28 cellular contexts compared by ENCODE assay signal in genomic region chrX:26909728-26910127, GRCh38.
"Had no signal": no experiment of that assay in that cellular context is flagged by ENCODE, and none has a peak within 500 bp of the region (broad histone marks: within the 10 kb centered on the region; RNA-seq: fewer than 3 reads in every experiment).

No MANE protein-coding gene starts in this region.

- H3K36me3 ChIP-seq: brain microvascular endothelial cell, esophagus muscularis mucosa, gastrocnemius medialis, heart left ventricle had no signal

- H3K27ac Mint-ChIP-seq: activated CD4-positive, alpha-beta memory T cell treated with anti-CD3 and anti-CD28 coated beads, Interleukin-2, amount 10 ng/mL, durations not matched to agents 7 days and 5 days; activated CD4-positive, alpha-beta T cell treated with anti-CD3 and anti-CD28 coated beads for 36 hours; activated CD4-positive, alpha-beta T cell treated with anti-CD3 and anti-CD28 coated beads, Interleukin-2, amount 10 ng/mL, durations not matched to agents 24 days and 14 days; activated naive CD4-positive, alpha-beta T cell treated with anti-CD3 and anti-CD28 coated beads, Interleukin-2, amount 10 ng/mL, durations not matched to agents 7 days and 5 days; activated naive CD8-positive, alpha-beta T cell; activated T-cell treated with anti-CD3 and anti-CD28 coated beads, Interleukin-2, amount 50 U/mL, for 24 hours; activated T-cell treated with anti-CD3 and anti-CD28 coated beads, Interleukin-2, amount 50 U/mL, for 72 hours; dendritic cell treated with granulocyte-macrophage colony-stimulating factor and Interleukin-4, amounts not matched to agents 40 ng/mL and 50 ng/mL, for 4 days; effector memory CD8-positive, alpha-beta T cell had no signal

- H3K4me3 ChIP-seq: coronary artery, dorsolateral prefrontal cortex, esophagus muscularis mucosa, gastrocnemius medialis, heart left ventricle had no signal

- H3K27ac ChIP-seq: brain microvascular endothelial cell, coronary artery, dorsolateral prefrontal cortex, esophagus muscularis mucosa, foreskin keratinocyte, gastrocnemius medialis, heart left ventricle had no signal

- H3K4me1 ChIP-seq: esophagus muscularis mucosa, foreskin keratinocyte, gastrocnemius medialis, heart left ventricle had no signal

- H3K9me3 Mint-ChIP-seq: activated CD4-positive, alpha-beta memory T cell treated with anti-CD3 and anti-CD28 coated beads, Interleukin-2, amount 10 ng/mL, durations not matched to agents 7 days and 5 days; activated CD4-positive, alpha-beta T cell treated with anti-CD3 and anti-CD28 coated beads, Interleukin-2, amount 10 ng/mL, durations not matched to agents 24 days and 14 days; dendritic cell treated with granulocyte-macrophage colony-stimulating factor and Interleukin-4, amounts not matched to agents 40 ng/mL and 50 ng/mL, for 4 days had no signal

- H3K36me3 Mint-ChIP-seq: activated naive CD4-positive, alpha-beta T cell treated with anti-CD3 and anti-CD28 coated beads, Interleukin-2, amount 10 ng/mL, durations not matched to agents 7 days and 5 days; activated naive CD8-positive, alpha-beta T cell had no signal

- DNase-seq: activated CD4-positive, alpha-beta memory T cell treated with anti-CD3 and anti-CD28 coated beads, Interleukin-2, amount 10 ng/mL, durations not matched to agents 7 days and 5 days; activated CD4-positive, alpha-beta T cell treated with anti-CD3 and anti-CD28 coated beads for 36 hours; activated CD4-positive, alpha-beta T cell treated with anti-CD3 and anti-CD28 coated beads, Interleukin-2, amount 10 ng/mL, durations not matched to agents 24 days and 14 days; activated CD4-positive, CD25-positive, alpha-beta regulatory T cell; activated CD4-positive, CD25-positive, alpha-beta regulatory T cell treated with anti-CD3 and anti-CD28 coated beads, Interleukin-2, amount 50 U/mL, for 72 hours; activated CD8-positive, alpha-beta memory T cell treated with anti-CD3 and anti-CD28 coated beads, Interleukin-2, amount 50 U/mL, for 48 hours; activated gamma-delta T cell; activated naive CD4-positive, alpha-beta T cell; activated naive CD4-positive, alpha-beta T cell treated with anti-CD3 and anti-CD28 coated beads, Interleukin-2, amount 10 ng/mL, durations not matched to agents 7 days and 5 days; activated T-cell treated with anti-CD3 and anti-CD28 coated beads for 4 hours; activated T-cell treated with anti-CD3 and anti-CD28 coated beads, Interleukin-2, amount 50 U/mL, for 24 hours; activated T-cell treated with anti-CD3 and anti-CD28 coated beads, Interleukin-2, amount 50 U/mL, for 72 hours; amniotic stem cell; anterior cingulate cortex; brain microvascular endothelial cell; dorsolateral prefrontal cortex; effector CD4-positive, alpha-beta T cell; effector memory CD8-positive, alpha-beta T cell; erythroblast; foreskin keratinocyte; gastrocnemius medialis; glutamatergic neuron; heart left ventricle; hypothalamus had no signal

- H3K27me3 ChIP-seq: brain microvascular endothelial cell, esophagus muscularis mucosa, foreskin keratinocyte, gastrocnemius medialis, heart left ventricle had no signal

- H3K9me3 ChIP-seq: esophagus muscularis mucosa, gastrocnemius medialis, heart left ventricle had no signal

- ATAC-seq: activated CD4-positive, alpha-beta T cell treated with anti-CD3 and anti-CD28 coated beads for 36 hours; activated T-cell treated with anti-CD3 and anti-CD28 coated beads, Interleukin-2, amount 50 U/mL, for 72 hours; effector memory CD8-positive, alpha-beta T cell; foreskin keratinocyte; gastrocnemius medialis; heart left ventricle had no signal
